1 cellular context compared by ENCODE assay signal in the genomic region with DNA sequence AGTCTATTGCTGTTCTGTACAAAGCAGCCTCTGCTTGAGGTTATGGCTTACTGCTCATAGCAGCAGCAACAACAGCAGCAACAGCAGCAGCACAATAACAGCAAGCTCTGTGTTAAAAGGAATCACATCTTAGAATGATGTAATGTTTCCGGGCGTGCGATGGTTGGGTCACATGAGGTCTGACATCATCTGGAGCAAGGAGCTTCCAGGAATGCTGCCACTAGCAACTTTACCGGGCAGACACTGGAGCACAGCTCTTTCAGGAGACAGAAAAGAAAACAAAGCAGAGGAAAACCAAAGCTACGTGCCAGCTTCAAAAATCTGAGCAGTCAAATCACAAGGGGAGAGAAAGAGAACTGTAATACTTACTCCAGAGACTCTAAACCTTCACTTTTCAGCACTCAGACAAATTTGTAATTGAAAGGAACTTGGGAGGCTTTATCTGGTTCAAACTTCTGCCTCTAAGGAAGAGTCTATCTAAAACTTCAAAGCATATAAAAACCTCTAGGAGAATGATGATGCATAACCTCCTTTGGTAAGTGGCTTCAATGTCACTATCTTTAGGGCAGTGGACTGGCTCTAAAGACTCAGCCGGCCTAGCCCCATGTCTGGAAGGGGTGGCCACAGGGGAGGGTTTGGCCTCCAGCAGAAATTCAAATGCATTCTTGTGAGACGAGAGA.
TF ChIP-seq lines count a peak whose summit lies in the region.

No MANE protein-coding gene starts in this region.

TF ChIP-seq in HEK293, 187 proteins besides CTCF, POLR2A, EP300 and RAD21 (continued from another document):
- TF ChIP-seq, protein P1, sequence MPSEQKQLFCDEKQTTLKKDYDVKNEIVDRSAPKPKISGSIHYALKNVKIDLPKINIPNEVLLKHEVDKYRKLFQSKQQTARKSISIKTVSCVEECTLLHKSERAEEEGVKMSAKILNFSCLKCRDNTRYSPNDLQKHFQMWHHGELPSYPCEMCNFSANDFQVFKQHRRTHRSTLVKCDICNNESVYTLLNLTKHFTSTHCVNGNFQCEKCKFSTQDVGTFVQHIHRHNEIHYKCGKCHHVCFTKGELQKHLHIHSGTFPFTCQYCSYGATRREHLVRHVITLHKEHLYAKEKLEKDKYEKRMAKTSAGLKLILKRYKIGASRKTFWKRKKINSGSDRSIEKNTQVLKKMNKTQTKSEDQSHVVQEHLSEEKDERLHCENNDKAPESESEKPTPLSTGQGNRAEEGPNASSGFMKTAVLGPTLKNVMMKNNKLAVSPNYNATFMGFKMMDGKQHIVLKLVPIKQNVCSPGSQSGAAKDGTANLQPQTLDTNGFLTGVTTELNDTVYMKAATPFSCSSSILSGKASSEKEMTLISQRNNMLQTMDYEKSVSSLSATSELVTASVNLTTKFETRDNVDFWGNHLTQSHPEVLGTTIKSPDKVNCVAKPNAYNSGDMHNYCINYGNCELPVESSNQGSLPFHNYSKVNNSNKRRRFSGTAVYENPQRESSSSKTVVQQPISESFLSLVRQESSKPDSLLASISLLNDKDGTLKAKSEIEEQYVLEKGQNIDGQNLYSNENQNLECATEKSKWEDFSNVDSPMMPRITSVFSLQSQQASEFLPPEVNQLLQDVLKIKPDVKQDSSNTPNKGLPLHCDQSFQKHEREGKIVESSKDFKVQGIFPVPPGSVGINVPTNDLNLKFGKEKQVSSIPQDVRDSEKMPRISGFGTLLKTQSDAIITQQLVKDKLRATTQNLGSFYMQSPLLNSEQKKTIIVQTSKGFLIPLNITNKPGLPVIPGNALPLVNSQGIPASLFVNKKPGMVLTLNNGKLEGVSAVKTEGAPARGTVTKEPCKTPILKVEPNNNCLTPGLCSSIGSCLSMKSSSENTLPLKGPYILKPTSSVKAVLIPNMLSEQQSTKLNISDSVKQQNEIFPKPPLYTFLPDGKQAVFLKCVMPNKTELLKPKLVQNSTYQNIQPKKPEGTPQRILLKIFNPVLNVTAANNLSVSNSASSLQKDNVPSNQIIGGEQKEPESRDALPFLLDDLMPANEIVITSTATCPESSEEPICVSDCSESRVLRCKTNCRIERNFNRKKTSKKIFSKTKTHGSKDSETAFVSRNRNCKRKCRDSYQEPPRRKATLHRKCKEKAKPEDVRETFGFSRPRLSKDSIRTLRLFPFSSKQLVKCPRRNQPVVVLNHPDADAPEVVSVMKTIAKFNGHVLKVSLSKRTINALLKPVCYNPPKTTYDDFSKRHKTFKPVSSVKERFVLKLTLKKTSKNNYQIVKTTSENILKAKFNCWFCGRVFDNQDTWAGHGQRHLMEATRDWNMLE (tag by site-specific recombination; conservative IDR thresholded peaks at IDR 0.05; ENCODE audit: low read depth), result peak; percentile 91
- TF ChIP-seq PRDM1 (tag by site-specific recombination; IDR thresholded peaks at IDR 0.05) (peak; percentile 58; the same call in 1 of the 2 replicates), ZNF184 (tag by site-specific recombination; IDR thresholded peaks at IDR 0.05) (0 out of 2 replicates have a peak, but pooled peaks have one; percentile 21), ZNF394 (tag by site-specific recombination; IDR thresholded peaks at IDR 0.05; ENCODE audit: borderline replicate concordance) (peak; percentile 45; the same call in 1 of the 2 replicates), ZEB2 (tag by site-specific recombination; IDR thresholded peaks at IDR 0.05) (peak; percentile 92), ZNF624 (tag by site-specific recombination; IDR thresholded peaks at IDR 0.05) (no peak), ZNF768 (tag by site-specific recombination; IDR thresholded peaks at IDR 0.05) (no peak), TRIM28 (IDR thresholded peaks at IDR 0.05; ENCODE audit: borderline replicate concordance, low read length) (peak; percentile 97), ZNF76 (tag by site-specific recombination; IDR thresholded peaks at IDR 0.05; ENCODE audit: borderline replicate concordance, low read depth) (no peak), BCL11A (tag by site-specific recombination; IDR thresholded peaks at IDR 0.05; ENCODE audit: low read depth) (0 out of 2 replicates have a peak, but pooled peaks have one; percentile 44), ZNF560 (tag by site-specific recombination; IDR thresholded peaks at IDR 0.05; ENCODE audit: borderline replicate concordance) (no peak), WT1 (tag by site-specific recombination; IDR thresholded peaks at IDR 0.05) (peak; percentile 32; the same call in 1 of the 2 replicates), ZNF843 (tag by site-specific recombination; IDR thresholded peaks at IDR 0.05) (0 out of 2 replicates have a peak, but pooled peaks have one; percentile 58), ZNF660 (tag by site-specific recombination; IDR thresholded peaks at IDR 0.05) (peak; percentile 88; the same call in 1 of the 2 replicates), ZNF391 (tag by site-specific recombination; IDR thresholded peaks at IDR 0.05; ENCODE audit: borderline replicate concordance, low read depth) (peak; percentile 47; the same call in 1 of the 2 replicates), ZNF335 (tag by site-specific recombination; conservative IDR thresholded peaks at IDR 0.05) (0 out of 2 replicates have a peak, but pooled peaks have one; percentile 39), SP3 (tag by site-specific recombination; IDR thresholded peaks at IDR 0.05) (peak; percentile 24), ZNF837 (tag by site-specific recombination; IDR thresholded peaks at IDR 0.05) (no peak), ZNF24 (tag by site-specific recombination; IDR thresholded peaks at IDR 0.05) (peak; percentile 91), IKZF3 (tag by site-specific recombination; IDR thresholded peaks at IDR 0.05) (peak; percentile 98)
- TF ChIP-seq, protein P2, sequence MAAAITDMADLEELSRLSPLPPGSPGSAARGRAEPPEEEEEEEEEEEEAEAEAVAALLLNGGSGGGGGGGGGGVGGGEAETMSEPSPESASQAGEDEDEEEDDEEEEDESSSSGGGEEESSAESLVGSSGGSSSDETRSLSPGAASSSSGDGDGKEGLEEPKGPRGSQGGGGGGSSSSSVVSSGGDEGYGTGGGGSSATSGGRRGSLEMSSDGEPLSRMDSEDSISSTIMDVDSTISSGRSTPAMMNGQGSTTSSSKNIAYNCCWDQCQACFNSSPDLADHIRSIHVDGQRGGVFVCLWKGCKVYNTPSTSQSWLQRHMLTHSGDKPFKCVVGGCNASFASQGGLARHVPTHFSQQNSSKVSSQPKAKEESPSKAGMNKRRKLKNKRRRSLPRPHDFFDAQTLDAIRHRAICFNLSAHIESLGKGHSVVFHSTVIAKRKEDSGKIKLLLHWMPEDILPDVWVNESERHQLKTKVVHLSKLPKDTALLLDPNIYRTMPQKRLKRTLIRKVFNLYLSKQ (tag by site-specific recombination; IDR thresholded peaks at IDR 0.05; ENCODE audit: borderline replicate concordance), result no peak
- TF ChIP-seq, protein P3, sequence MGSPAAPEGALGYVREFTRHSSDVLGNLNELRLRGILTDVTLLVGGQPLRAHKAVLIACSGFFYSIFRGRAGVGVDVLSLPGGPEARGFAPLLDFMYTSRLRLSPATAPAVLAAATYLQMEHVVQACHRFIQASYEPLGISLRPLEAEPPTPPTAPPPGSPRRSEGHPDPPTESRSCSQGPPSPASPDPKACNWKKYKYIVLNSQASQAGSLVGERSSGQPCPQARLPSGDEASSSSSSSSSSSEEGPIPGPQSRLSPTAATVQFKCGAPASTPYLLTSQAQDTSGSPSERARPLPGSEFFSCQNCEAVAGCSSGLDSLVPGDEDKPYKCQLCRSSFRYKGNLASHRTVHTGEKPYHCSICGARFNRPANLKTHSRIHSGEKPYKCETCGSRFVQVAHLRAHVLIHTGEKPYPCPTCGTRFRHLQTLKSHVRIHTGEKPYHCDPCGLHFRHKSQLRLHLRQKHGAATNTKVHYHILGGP (tag by site-specific recombination; IDR thresholded peaks at IDR 0.05), result peak; percentile 89
- TF ChIP-seq, protein P4, sequence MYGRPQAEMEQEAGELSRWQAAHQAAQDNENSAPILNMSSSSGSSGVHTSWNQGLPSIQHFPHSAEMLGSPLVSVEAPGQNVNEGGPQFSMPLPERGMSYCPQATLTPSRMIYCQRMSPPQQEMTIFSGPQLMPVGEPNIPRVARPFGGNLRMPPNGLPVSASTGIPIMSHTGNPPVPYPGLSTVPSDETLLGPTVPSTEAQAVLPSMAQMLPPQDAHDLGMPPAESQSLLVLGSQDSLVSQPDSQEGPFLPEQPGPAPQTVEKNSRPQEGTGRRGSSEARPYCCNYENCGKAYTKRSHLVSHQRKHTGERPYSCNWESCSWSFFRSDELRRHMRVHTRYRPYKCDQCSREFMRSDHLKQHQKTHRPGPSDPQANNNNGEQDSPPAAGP (tag by site-specific recombination; IDR thresholded peaks at IDR 0.05), result peak; percentile 41; the same call in 1 of the 2 replicates
- TF ChIP-seq, protein P5, sequence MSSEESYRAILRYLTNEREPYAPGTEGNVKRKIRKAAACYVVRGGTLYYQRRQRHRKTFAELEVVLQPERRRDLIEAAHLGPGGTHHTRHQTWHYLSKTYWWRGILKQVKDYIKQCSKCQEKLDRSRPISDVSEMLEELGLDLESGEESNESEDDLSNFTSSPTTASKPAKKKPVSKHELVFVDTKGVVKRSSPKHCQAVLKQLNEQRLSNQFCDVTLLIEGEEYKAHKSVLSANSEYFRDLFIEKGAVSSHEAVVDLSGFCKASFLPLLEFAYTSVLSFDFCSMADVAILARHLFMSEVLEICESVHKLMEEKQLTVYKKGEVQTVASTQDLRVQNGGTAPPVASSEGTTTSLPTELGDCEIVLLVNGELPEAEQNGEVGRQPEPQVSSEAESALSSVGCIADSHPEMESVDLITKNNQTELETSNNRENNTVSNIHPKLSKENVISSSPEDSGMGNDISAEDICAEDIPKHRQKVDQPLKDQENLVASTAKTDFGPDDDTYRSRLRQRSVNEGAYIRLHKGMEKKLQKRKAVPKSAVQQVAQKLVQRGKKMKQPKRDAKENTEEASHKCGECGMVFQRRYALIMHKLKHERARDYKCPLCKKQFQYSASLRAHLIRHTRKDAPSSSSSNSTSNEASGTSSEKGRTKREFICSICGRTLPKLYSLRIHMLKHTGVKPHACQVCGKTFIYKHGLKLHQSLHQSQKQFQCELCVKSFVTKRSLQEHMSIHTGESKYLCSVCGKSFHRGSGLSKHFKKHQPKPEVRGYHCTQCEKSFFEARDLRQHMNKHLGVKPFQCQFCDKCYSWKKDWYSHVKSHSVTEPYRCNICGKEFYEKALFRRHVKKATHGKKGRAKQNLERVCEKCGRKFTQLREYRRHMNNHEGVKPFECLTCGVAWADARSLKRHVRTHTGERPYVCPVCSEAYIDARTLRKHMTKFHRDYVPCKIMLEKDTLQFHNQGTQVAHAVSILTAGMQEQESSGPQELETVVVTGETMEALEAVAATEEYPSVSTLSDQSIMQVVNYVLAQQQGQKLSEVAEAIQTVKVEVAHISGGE (tag by site-specific recombination; conservative IDR thresholded peaks at IDR 0.05; ENCODE audit: low read depth), result no peak
- TF ChIP-seq, protein P6, sequence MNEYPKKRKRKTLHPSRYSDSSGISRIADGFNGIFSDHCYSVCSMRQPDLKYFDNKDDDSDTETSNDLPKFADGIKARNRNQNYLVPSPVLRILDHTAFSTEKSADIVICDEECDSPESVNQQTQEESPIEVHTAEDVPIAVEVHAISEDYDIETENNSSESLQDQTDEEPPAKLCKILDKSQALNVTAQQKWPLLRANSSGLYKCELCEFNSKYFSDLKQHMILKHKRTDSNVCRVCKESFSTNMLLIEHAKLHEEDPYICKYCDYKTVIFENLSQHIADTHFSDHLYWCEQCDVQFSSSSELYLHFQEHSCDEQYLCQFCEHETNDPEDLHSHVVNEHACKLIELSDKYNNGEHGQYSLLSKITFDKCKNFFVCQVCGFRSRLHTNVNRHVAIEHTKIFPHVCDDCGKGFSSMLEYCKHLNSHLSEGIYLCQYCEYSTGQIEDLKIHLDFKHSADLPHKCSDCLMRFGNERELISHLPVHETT (tag by site-specific recombination; IDR thresholded peaks at IDR 0.05), result peak; percentile 78
- TF ChIP-seq, protein P7, sequence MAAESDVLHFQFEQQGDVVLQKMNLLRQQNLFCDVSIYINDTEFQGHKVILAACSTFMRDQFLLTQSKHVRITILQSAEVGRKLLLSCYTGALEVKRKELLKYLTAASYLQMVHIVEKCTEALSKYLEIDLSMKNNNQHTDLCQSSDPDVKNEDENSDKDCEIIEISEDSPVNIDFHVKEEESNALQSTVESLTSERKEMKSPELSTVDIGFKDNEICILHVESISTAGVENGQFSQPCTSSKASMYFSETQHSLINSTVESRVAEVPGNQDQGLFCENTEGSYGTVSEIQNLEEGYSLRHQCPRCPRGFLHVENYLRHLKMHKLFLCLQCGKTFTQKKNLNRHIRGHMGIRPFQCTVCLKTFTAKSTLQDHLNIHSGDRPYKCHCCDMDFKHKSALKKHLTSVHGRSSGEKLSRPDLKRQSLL (tag by site-specific recombination; IDR thresholded peaks at IDR 0.05), result peak; percentile 65; the same call in 1 of the 2 replicates
